8 cellular contexts compared by ENCODE assay signal in the genomic region with DNA sequence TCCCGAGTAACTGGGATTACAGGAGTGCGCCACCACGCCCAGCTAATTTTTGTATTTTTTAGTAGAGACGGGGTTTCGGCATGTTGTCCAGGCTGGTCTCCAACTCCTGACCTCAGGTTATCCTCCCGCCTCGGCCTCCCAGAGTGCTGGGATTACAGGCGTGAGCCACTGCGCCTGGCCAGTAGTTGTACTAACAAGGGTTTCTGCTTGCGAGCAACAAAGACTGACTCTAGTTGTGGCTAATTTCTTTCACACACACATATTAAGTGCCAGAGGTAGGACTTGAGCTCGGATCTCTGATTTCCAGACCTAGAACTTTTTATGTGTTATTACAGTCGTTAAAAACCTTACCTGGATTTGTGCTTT. TPM values are rescaled to one million over a fixed set of nuclear protein-coding genes. Genes with fewer than 3 reads are reported as not detected.
A peak's percentile ranks its signal among the peaks of the same experiment; 100 is the strongest.
DNase-seq lines count a peak whose midpoint lies in the region; ATAC-seq and TF ChIP-seq lines count a peak whose summit lies in the region.

No MANE protein-coding gene starts in this region.

- peak overlapping the region; percentile 93 to 96 (median 94) for H3K4me3 Mint-ChIP-seq in T-cell

- POLR2A ChIA-PET in T-cell (lab: Charles Lee): no interaction called here

- intact Hi-C loops in posterior cingulate gyrus (cut with DNase I): no loop called here

- CTCF ChIA-PET in T-cell (lab: Charles Lee): interaction anchor here in 1 of 2 donors (0.6 kb wide), 1 partner anchor 47 kb away, joined by 4 read pairs; no protein-coding TSS in a partner anchor

- ATAC-seq in GM18870 (IDR thresholded peaks at IDR 0.05; ENCODE audit: unreplicated experiment) (peak; percentile 0), T-cell (replicated peaks in 1 of 4) (no peak), foreskin keratinocyte (peak; percentile 1), HG03354 (IDR thresholded peaks at IDR 0.05; ENCODE audit: poor library complexity, severe bottlenecking, unreplicated experiment) (no peak)

- no peak for DNase-seq in T-cell
- no peak for DNase-seq in foreskin keratinocyte
- DNase-seq in retinal pigment epithelial cell (ENCODE audit: low read depth): peak; percentile 3
- DNase-seq in amniotic stem cell (lab: John Stamatoyannopoulos, UW): no peak
- DNase-seq in posterior cingulate gyrus: no peak
- no peak for DNase-seq in activated gamma-delta T cell treated with Interleukin-2 at 50 U/mL for 16 hours

- TF ChIP-seq CTCF in foreskin keratinocyte (conservative IDR thresholded peaks at IDR 0.05): no peak
- TF ChIP-seq CTCF in retinal pigment epithelial cell (conservative IDR thresholded peaks at IDR 0.05; ENCODE audit: low read depth, low read length): no peak

- peak overlapping the region in 1 of 2 donors; percentile 56 for H3K27ac Mint-ChIP-seq in T-cell

- no peaks in the 10 kb centered on the region for H3K9me3 Mint-ChIP-seq in T-cell

- no peak overlapping the region for H3K27ac ChIP-seq in foreskin keratinocyte

- peak overlapping the region; percentile 72 for H3K4me3 ChIP-seq in retinal pigment epithelial cell (ENCODE audit: low read length)

- no peaks in the 10 kb centered on the region for H3K27me3 Mint-ChIP-seq in T-cell

- H3K4me1 ChIP-seq in foreskin keratinocyte: peaks cover 12% of the 10 kb centered on the region

- H3K36me3 Mint-ChIP-seq in T-cell: peaks cover 3% of the 10 kb centered on the region

- H3K4me1 Mint-ChIP-seq in T-cell: peaks cover 25 to 45% (median 27%) of the 10 kb centered on the region in 3 donors

- no peaks in the 10 kb centered on the region for H3K27me3 ChIP-seq in foreskin keratinocyte

RNA-seq across cellular contexts. Expression of gene PCCA, which starts 0.6 kb away (rescaled TPM):
- total RNA-seq in T-cell (10 to 100 TPM in 3 of 5 donors, 1 to 10 TPM in 2; 7.6 to 16.8 (median 10.2) TPM), foreskin keratinocyte (8.4 and 10.3 TPM in 2 replicates)
- 5.5 and 6.5 TPM in 2 replicates for polyA plus RNA-seq in foreskin keratinocyte

Comparison
In these comparisons a context has a peak if more than half of its experiments do, and no peak if none do; other contexts are left out.
1. ATAC-seq: peak in GM18870 (single experiment) and foreskin keratinocyte (single experiment); none in T-cell (0 of 4) and HG03354 (single experiment).